Comparison of ENCODE assay signal across 14 cellular contexts in the genomic region with DNA sequence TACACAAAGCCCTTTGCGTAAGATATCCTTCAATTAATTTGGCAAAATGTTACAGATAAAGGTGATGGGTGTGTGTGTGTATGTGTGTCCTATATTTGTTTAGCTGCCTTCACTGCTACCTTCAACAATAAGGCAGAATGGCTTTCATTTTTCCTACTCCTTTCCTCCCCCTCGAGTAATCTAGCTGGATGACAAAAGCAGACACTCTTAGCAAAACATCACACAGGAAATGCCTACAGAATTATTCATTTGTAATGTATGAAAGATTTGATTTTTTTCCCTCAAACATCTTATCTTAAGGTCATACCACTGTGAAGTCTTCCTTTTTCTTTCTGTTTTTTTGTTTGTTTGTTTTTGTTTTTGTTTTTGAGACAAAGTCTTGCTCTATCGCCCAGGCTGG. TPM values are rescaled to one million over a fixed set of nuclear protein-coding genes. Genes with fewer than 3 reads are reported as not detected.
DNase-seq lines count a peak whose midpoint lies in the region; ATAC-seq, FAIRE-seq and TF ChIP-seq lines count a peak whose summit lies in the region.
"Had no signal": no experiment of that assay in that cellular context is flagged by ENCODE, and none has a peak within 500 bp of the region (broad histone marks: within the 10 kb centered on the region; RNA-seq: fewer than 3 reads in every experiment).

No MANE protein-coding gene starts in this region.

- CTCF ChIA-PET in activated CD4-positive, alpha-beta memory T cell treated with anti-CD3 and anti-CD28 coated beads, Interleukin-2, amount 10 ng/mL, durations not matched to agents 7 days and 5 days (lab: Charles Lee): interaction anchor here (0.7 to 2.1 kb wide), 2 partner anchors 8 to 20 kb away, joined by 3 to 10 read pairs; no protein-coding TSS in a partner anchor

- H3K36me3 Mint-ChIP-seq in activated CD4-positive, alpha-beta memory T cell treated with anti-CD3 and anti-CD28 coated beads, Interleukin-2, amount 10 ng/mL, durations not matched to agents 7 days and 5 days (ENCODE audit: low read depth): peaks cover 63% of the 10 kb centered on the region

- POLR2A ChIA-PET in activated CD4-positive, alpha-beta memory T cell treated with anti-CD3 and anti-CD28 coated beads, Interleukin-2, amount 10 ng/mL, durations not matched to agents 7 days and 5 days (lab: Charles Lee): interaction anchor here (0.7 to 2.9 kb wide), 5 partner anchors 9 to 69 kb away, joined by 3 to 28 read pairs (median 20); partner anchors contain the start of genes AP4B1, DCLRE1B and HIPK1

- H3K9me3 Mint-ChIP-seq in activated CD4-positive, alpha-beta memory T cell treated with anti-CD3 and anti-CD28 coated beads, Interleukin-2, amount 10 ng/mL, durations not matched to agents 7 days and 5 days: no peaks in the 10 kb centered on the region
- H3K9me3 Mint-ChIP-seq: stimulated activated naive CD8-positive, alpha-beta T cell treated with anti-CD3 and anti-CD28 coated beads, Interleukin-15, amount 100 ng/mL, for 72 hours had no signal

- FAIRE-seq in H54 (lab: Jason Lieb, UNC): peak; percentile 93
- FAIRE-seq: islet of Langerhans had no signal

- H3K27ac Mint-ChIP-seq in activated CD4-positive, alpha-beta memory T cell treated with anti-CD3 and anti-CD28 coated beads, Interleukin-2, amount 10 ng/mL, durations not matched to agents 7 days and 5 days: peak overlapping the region; percentile 4

- H3K4me1 Mint-ChIP-seq in activated CD4-positive, alpha-beta memory T cell treated with anti-CD3 and anti-CD28 coated beads, Interleukin-2, amount 10 ng/mL, durations not matched to agents 7 days and 5 days: peaks cover 47% of the 10 kb centered on the region

- in situ Hi-C loops in ACHN (cut with HindIII; ENCODE audit: low pct_ligation_motif_present, low pct_unique_long_range_greater_than_20kb, low sequenced_read_pairs): no loop called here

- H3K27me3 Mint-ChIP-seq in activated CD4-positive, alpha-beta memory T cell treated with anti-CD3 and anti-CD28 coated beads, Interleukin-2, amount 10 ng/mL, durations not matched to agents 7 days and 5 days: no peaks in the 10 kb centered on the region
- H3K27me3 Mint-ChIP-seq: stimulated activated naive CD8-positive, alpha-beta T cell treated with anti-CD3 and anti-CD28 coated beads, Interleukin-15, amount 100 ng/mL, for 72 hours had no signal

- ATAC-seq in GM18907 (IDR thresholded peaks at IDR 0.05; ENCODE audit: unreplicated experiment): no peak
- ATAC-seq: sciatic nerve; stimulated activated naive CD8-positive, alpha-beta T cell treated with anti-CD3 and anti-CD28 coated beads, Interleukin-15, amount 100 ng/mL, for 72 hours had no signal

- peak; percentile 36 for DNase-seq in ACHN
- peak; percentile 12 for DNase-seq in H54 (ENCODE audit: insufficient read length, low spot score)
- DNase-seq in activated CD4-positive, alpha-beta memory T cell treated with anti-CD3 and anti-CD28 coated beads, Interleukin-2, amount 10 ng/mL, durations not matched to agents 7 days and 5 days: no peak
- DNase-seq in foreskin melanocyte: peak; percentile 54
- no peak for DNase-seq in germinal center (ENCODE audit: low spot score)
- DNase-seq in SIG-M5 (lab: John Stamatoyannopoulos, UW): no peak
- no peak for DNase-seq in globus pallidus (ENCODE audit: low spot score)
- DNase-seq: NCI-H1105 treated with DMSO at 0.1 percent for 48 hours; stimulated activated naive CD8-positive, alpha-beta T cell treated with anti-CD3 and anti-CD28 coated beads, Interleukin-15, amount 100 ng/mL, for 72 hours; T-helper 1 cell had no signal

- no peak overlapping the region for H3K4me3 Mint-ChIP-seq in activated CD4-positive, alpha-beta memory T cell treated with anti-CD3 and anti-CD28 coated beads, Interleukin-2, amount 10 ng/mL, durations not matched to agents 7 days and 5 days
- H3K4me3 Mint-ChIP-seq: stimulated activated naive CD8-positive, alpha-beta T cell treated with anti-CD3 and anti-CD28 coated beads, Interleukin-15, amount 100 ng/mL, for 72 hours had no signal

- TF ChIP-seq POLR2A in H54 (IDR thresholded peaks at IDR 0.05; ENCODE audit: low read depth, low read length): no peak

RNA-seq across cellular contexts. Expression of gene PTPN22, which starts 10.6 kb away (rescaled TPM):
- total RNA-seq in activated CD4-positive, alpha-beta memory T cell treated with anti-CD3 and anti-CD28 coated beads, Interleukin-2, amount 10 ng/mL, durations not matched to agents 7 days and 5 days: 10 to 100 TPM; 79.4 to 81.1 TPM

RNA-seq across cellular contexts. Expression of gene BCL2L15, which starts 26.5 kb away (rescaled TPM):
- total RNA-seq in activated CD4-positive, alpha-beta memory T cell treated with anti-CD3 and anti-CD28 coated beads, Interleukin-2, amount 10 ng/mL, durations not matched to agents 7 days and 5 days: 1 to 10 TPM; 1.6 to 2.9 TPM
- total RNA-seq: ascending aorta had no signal

RNA-seq across cellular contexts. Expression of gene AP4B1, which starts 43.7 kb away (rescaled TPM):
- total RNA-seq in activated CD4-positive, alpha-beta memory T cell treated with anti-CD3 and anti-CD28 coated beads, Interleukin-2, amount 10 ng/mL, durations not matched to agents 7 days and 5 days: 10 to 100 TPM; 53.7 to 56.7 TPM

RNA-seq across cellular contexts. Expression of gene DCLRE1B, which starts 44.2 kb away (rescaled TPM):
- 10 to 100 TPM; 13.2 to 14.4 TPM for total RNA-seq in activated CD4-positive, alpha-beta memory T cell treated with anti-CD3 and anti-CD28 coated beads, Interleukin-2, amount 10 ng/mL, durations not matched to agents 7 days and 5 days

RNA-seq across cellular contexts. Expression of gene RSBN1, which starts 48.6 kb away (rescaled TPM):
- total RNA-seq in activated CD4-positive, alpha-beta memory T cell treated with anti-CD3 and anti-CD28 coated beads, Interleukin-2, amount 10 ng/mL, durations not matched to agents 7 days and 5 days: 10 to 100 TPM; 27.9 to 32.1 TPM

Comparison
In these comparisons a context has a peak if more than half of its experiments do, and no peak if none do; other contexts are left out.
1. DNase-seq: peak in ACHN (single experiment), H54 (single experiment) and foreskin melanocyte (single experiment); none in activated CD4-positive, alpha-beta memory T cell treated with anti-CD3 and anti-CD28 coated beads, Interleukin-2, amount 10 ng/mL, durations not matched to agents 7 days and 5 days (single experiment), germinal center (single experiment), SIG-M5 (single experiment) and globus pallidus (single experiment).